Comparison of ENCODE assay signal across 8 cellular contexts in the genomic region with DNA sequence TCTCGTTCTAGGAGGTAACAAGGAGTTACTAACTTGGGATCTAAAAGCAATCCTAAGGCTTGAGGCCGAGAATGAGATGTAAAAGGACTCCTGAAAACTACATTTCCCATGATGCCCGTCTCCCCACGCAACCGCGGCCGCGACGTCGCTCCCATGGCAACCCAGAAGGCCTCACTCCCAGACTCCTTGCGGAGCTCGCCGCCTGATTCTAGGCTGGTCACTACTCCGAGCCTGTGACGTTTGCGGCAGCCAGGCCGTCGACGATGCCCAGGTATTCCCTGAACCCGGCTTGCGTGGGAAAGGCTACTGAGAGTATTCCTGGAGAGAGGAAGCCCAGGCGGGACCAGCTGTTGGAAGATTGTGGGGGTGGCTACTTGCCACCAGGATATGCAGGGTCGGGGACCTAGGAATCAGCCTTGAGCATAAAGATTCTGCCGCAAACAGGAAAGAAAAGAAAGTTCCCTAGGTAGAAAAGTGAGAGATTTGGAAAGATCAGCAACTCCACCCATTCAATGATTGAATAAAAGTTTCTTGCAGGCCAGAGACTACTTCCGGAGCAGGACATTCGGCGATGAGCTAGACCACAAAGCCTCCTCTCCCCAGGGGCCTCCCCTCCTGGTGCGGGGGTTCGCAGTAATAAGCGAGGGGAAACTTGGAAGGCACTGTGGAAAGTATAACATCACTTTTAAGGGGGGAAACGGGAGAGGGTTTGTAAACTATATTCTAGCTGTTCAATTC. TPM values are rescaled to one million over a fixed set of nuclear protein-coding genes. Genes with fewer than 3 reads are reported as not detected.
A peak's percentile ranks its signal among the peaks of the same experiment; 100 is the strongest.
DNase-seq lines count a peak whose midpoint lies in the region; ATAC-seq and TF ChIP-seq lines count a peak whose summit lies in the region.

Gene DYNC2LI1, plus strand, starts transcription at position 164 of the 738 bp plus-strand sequence. Its CDS starts 100 bp downstream, at position 264.

- H3K9me3 ChIP-seq in HUES6 (ENCODE audit: control insufficient read depth, insufficient read depth, low read depth, low read length) (no peaks in the 10 kb centered on the region), OCI-LY3 (ENCODE audit: insufficient read depth, low read length) (no peaks in the 10 kb centered on the region), mononuclear cell (ENCODE audit: low read depth, low read length) (no peaks in the 10 kb centered on the region)

- peak within 1 kb of the TSS; percentile 86 for H3K4me3 ChIP-seq in HUES6 (ENCODE audit: low read depth, low read length)
- H3K4me3 ChIP-seq in OCI-LY3 (ENCODE audit: low read length), result peak within 1 kb of the TSS; percentile 84
- H3K4me3 ChIP-seq in mononuclear cell (ENCODE audit: low read length), result peak within 1 kb of the TSS; percentile 66

- peak within 1 kb of the TSS; percentile 88 for H3K4me2 ChIP-seq in OCI-LY3 (ENCODE audit: low read length)

- H3K9ac ChIP-seq in HUES6 (ENCODE audit: low read length), result peak within 1 kb of the TSS; percentile 63
- H3K9ac ChIP-seq in OCI-LY3 (ENCODE audit: low read length), result peak within 1 kb of the TSS; percentile 59

- no peaks in the 10 kb centered on the region for H3K36me3 ChIP-seq in HUES6 (ENCODE audit: control insufficient read depth, insufficient read depth, low read length)
- H3K36me3 ChIP-seq in OCI-LY3 (replicated peaks; ENCODE audit: low read depth, low read length), result no peaks in the 10 kb centered on the region

- H4K20me1 ChIP-seq in OCI-LY3 (ENCODE audit: insufficient read depth, low read length), result no peaks in the 10 kb centered on the region

- in situ Hi-C loops in Caki2 (cut with HindIII; ENCODE audit: low pct_unique_long_range_greater_than_20kb, low sequenced_read_pairs), result no loop called here

- ATAC-seq in GM21423 (IDR thresholded peaks at IDR 0.05; ENCODE audit: unreplicated experiment), result peak; percentile 99

- peak; percentile 90 for DNase-seq in Caki2 (ENCODE audit: low read depth)
- DNase-seq in activated T-cell treated with anti-CD3 and anti-CD28 coated beads for 1 hour (ENCODE audit: low read depth), result peak; percentile 57
- DNase-seq in epidermal melanocyte (ENCODE audit: insufficient read length, low spot score), result peak; percentile 90
- DNase-seq in stimulated activated CD8-positive, alpha-beta memory T cell treated with anti-CD3 and anti-CD28 coated beads, Interleukin-2, amount 100 ng/mL, for 48 hours (ENCODE audit: low read depth in 2 of 2), result peak; percentile 78 to 84

- no peaks in the 10 kb centered on the region for H3K27me3 ChIP-seq in HUES6 (ENCODE audit: control insufficient read depth, insufficient read depth, low read length)
- no peaks in the 10 kb centered on the region for H3K27me3 ChIP-seq in OCI-LY3 (ENCODE audit: low read depth, low read length)
- H3K27me3 ChIP-seq in mononuclear cell (ENCODE audit: insufficient read depth, low read length), result no peaks in the 10 kb centered on the region

- TF ChIP-seq CTCF in OCI-LY3 (IDR thresholded peaks at IDR 0.05; ENCODE audit: low read depth, low read length), result no peak

- H3K27ac ChIP-seq in HUES6 (ENCODE audit: low read depth, low read length) (peak within 1 kb of the TSS; percentile 26; the same call in 1 of the 2 replicates), OCI-LY3 (ENCODE audit: low read length) (no peak within 1 kb of the TSS)

- no peaks in the 10 kb centered on the region for H3K79me2 ChIP-seq in OCI-LY3 (ENCODE audit: low read length)

- H2AFZ ChIP-seq in OCI-LY3 (ENCODE audit: low read depth, low read length), result peak within 1 kb of the TSS; percentile 70

- H3K4me1 ChIP-seq in HUES6 (ENCODE audit: control insufficient read depth, insufficient read depth, low read length), result no peaks in the 10 kb centered on the region
- H3K4me1 ChIP-seq in OCI-LY3 (ENCODE audit: low read length), result peaks cover 5% of the 10 kb centered on the region
- peaks cover 8% of the 10 kb centered on the region for H3K4me1 ChIP-seq in mononuclear cell (ENCODE audit: insufficient read depth, low read length)

RNA-seq across cellular contexts. Expression of gene DYNC2LI1, which starts in this region (rescaled TPM):
- total RNA-seq in Caki2 (2014; rRNA removed; shearing (Covaris generic); ENCODE audit: low replicate concordance), result 63.0 and 64.6 TPM in 2 replicates
- 3.5 TPM for total RNA-seq in mononuclear cell

Comparison
In these comparisons a context has a peak if more than half of its experiments do, and no peak if none do; other contexts are left out.
1. RNA of gene DYNC2LI1 (total RNA-seq): 63.0 to 64.6 TPM in Caki2; 3.5 TPM in mononuclear cell (single experiment); every median in the first group is over 10 times any median in the second.
2. Peak in every context shown above with its lines, with median percentiles within 50 percentile points of each other: DNase-seq and H3K4me3 ChIP-seq.